ENCODE assay signal across 29 cellular contexts in genomic region chr11:82765466-82766034, GRCh38. TPM values are rescaled to one million over a fixed set of nuclear protein-coding genes. Genes with fewer than 3 reads are reported as not detected.
DNase-seq lines count a peak whose midpoint lies in the region; ATAC-seq lines count a peak whose summit lies in the region.
"Had no signal": no experiment of that assay in that cellular context is flagged by ENCODE, and none has a peak within 500 bp of the region (broad histone marks: within the 10 kb centered on the region; RNA-seq: fewer than 3 reads in every experiment).

No MANE protein-coding gene starts in this region.

- intact Hi-C loops in activated CD4-positive, alpha-beta T cell treated with anti-CD3 and anti-CD28 coated beads for 36 hours (cut with DNase I, micrococcal nuclease) = no loop called here
- intact Hi-C loops in activated T-helper 1 cell treated with anti-CD3 and anti-CD28 coated beads, Interleukin-12 subunit alpha, Interleukin-12 subunit beta, Interleukin-2, Interleukin-4 antibody, amounts not matched to agents 30 ng/mL and 10 ng/mL and 1 ng/mL, durations not matched to agents 14 hours and 24 hours and 36 hours (cut with micrococcal nuclease) = no loop called here

- DNase-seq in activated CD4-positive, alpha-beta T cell treated with anti-CD3 and anti-CD28 coated beads for 36 hours = peak; percentile 16
- DNase-seq in activated CD4-positive, alpha-beta T cell treated with anti-CD3 and anti-CD28 coated beads, Interleukin-2, amount 50 U/mL, for 48 hours = no peak
- DNase-seq in Daoy (ENCODE audit: low read depth) (peak; percentile 17), NCI-H69 (lab: John Stamatoyannopoulos, UW) (peak; percentile 70), KG1 (lab: John Stamatoyannopoulos, UW) (no peak), NCI-H187 (lab: John Stamatoyannopoulos, UW) (no peak)
- peak; percentile 9 for DNase-seq in activated T-helper 1 cell treated with anti-CD3 and anti-CD28 coated beads, Interleukin-12 subunit alpha, Interleukin-12 subunit beta, Interleukin-2, Interleukin-4 antibody, amounts not matched to agents 30 ng/mL and 10 ng/mL and 1 ng/mL, durations not matched to agents 14 hours and 24 hours and 36 hours (ENCODE audit: low spot score)
- DNase-seq: activated T-cell treated with anti-CD3 and anti-CD28 coated beads, Interleukin-2, amount 50 U/mL, for 4 hours; amniotic stem cell; dorsolateral prefrontal cortex; foreskin melanocyte; heart right ventricle; KBM-7; kidney; left ventricle myocardium superior; NCI-H1417 treated with DMSO at 0.1 percent for 48 hours; NCI-H2081; NCI-H226; NCI-H526 treated with DMSO at 0.1 percent for 48 hours; SJCRH30; SW 1271; T-helper 9 cell; thyroid gland had no signal

- CTCF ChIA-PET in activated CD4-positive, alpha-beta T cell treated with anti-CD3 and anti-CD28 coated beads for 36 hours (lab: Charles Lee) = no interaction called here

- POLR2A ChIA-PET in activated CD4-positive, alpha-beta T cell treated with anti-CD3 and anti-CD28 coated beads for 36 hours (lab: Charles Lee) = no interaction called here

- no peaks in the 10 kb centered on the region for H3K36me3 Mint-ChIP-seq in activated CD4-positive, alpha-beta T cell treated with anti-CD3 and anti-CD28 coated beads for 36 hours (ENCODE audit: low read depth)
- H3K36me3 Mint-ChIP-seq in activated T-helper 1 cell treated with anti-CD3 and anti-CD28 coated beads, Interleukin-12 subunit alpha, Interleukin-12 subunit beta, Interleukin-2, Interleukin-4 antibody, amounts not matched to agents 30 ng/mL and 10 ng/mL and 1 ng/mL, durations not matched to agents 14 hours and 24 hours and 36 hours (ENCODE audit: low read depth) = no peaks in the 10 kb centered on the region

- peaks cover 5% of the 10 kb centered on the region for H3K4me1 Mint-ChIP-seq in activated CD4-positive, alpha-beta T cell treated with anti-CD3 and anti-CD28 coated beads for 36 hours
- peaks cover 11% of the 10 kb centered on the region for H3K4me1 Mint-ChIP-seq in activated T-helper 1 cell treated with anti-CD3 and anti-CD28 coated beads, Interleukin-12 subunit alpha, Interleukin-12 subunit beta, Interleukin-2, Interleukin-4 antibody, amounts not matched to agents 30 ng/mL and 10 ng/mL and 1 ng/mL, durations not matched to agents 14 hours and 24 hours and 36 hours (ENCODE audit: low read depth)

- peak; percentile 53 for ATAC-seq in activated CD4-positive, alpha-beta T cell treated with anti-CD3 and anti-CD28 coated beads for 36 hours
- ATAC-seq in HG02571 (IDR thresholded peaks at IDR 0.05; ENCODE audit: unreplicated experiment) = no peak
- ATAC-seq: A549; activated T-cell treated with anti-CD3 and anti-CD28 coated beads, Interleukin-2, amount 50 U/mL, for 4 hours; heart right ventricle; left ventricle myocardium superior had no signal

- no peaks in the 10 kb centered on the region for H3K27me3 Mint-ChIP-seq in activated CD4-positive, alpha-beta T cell treated with anti-CD3 and anti-CD28 coated beads for 36 hours
- peaks cover 5% of the 10 kb centered on the region for H3K27me3 Mint-ChIP-seq in activated T-helper 1 cell treated with anti-CD3 and anti-CD28 coated beads, Interleukin-12 subunit alpha, Interleukin-12 subunit beta, Interleukin-2, Interleukin-4 antibody, amounts not matched to agents 30 ng/mL and 10 ng/mL and 1 ng/mL, durations not matched to agents 14 hours and 24 hours and 36 hours (ENCODE audit: insufficient read depth)

- no peak overlapping the region for H3K4me3 Mint-ChIP-seq in activated CD4-positive, alpha-beta T cell treated with anti-CD3 and anti-CD28 coated beads for 36 hours
- no peak overlapping the region for H3K4me3 Mint-ChIP-seq in activated T-helper 1 cell treated with anti-CD3 and anti-CD28 coated beads, Interleukin-12 subunit alpha, Interleukin-12 subunit beta, Interleukin-2, Interleukin-4 antibody, amounts not matched to agents 30 ng/mL and 10 ng/mL and 1 ng/mL, durations not matched to agents 14 hours and 24 hours and 36 hours
- H3K4me3 Mint-ChIP-seq: activated T-cell treated with anti-CD3 and anti-CD28 coated beads, Interleukin-2, amount 50 U/mL, for 4 hours; brain; CD4-positive, alpha-beta T cell had no signal

- H3K9me3 Mint-ChIP-seq in activated CD4-positive, alpha-beta T cell treated with anti-CD3 and anti-CD28 coated beads for 36 hours (ENCODE audit: low read depth) = no peaks in the 10 kb centered on the region
- no peaks in the 10 kb centered on the region for H3K9me3 Mint-ChIP-seq in activated T-helper 1 cell treated with anti-CD3 and anti-CD28 coated beads, Interleukin-12 subunit alpha, Interleukin-12 subunit beta, Interleukin-2, Interleukin-4 antibody, amounts not matched to agents 30 ng/mL and 10 ng/mL and 1 ng/mL, durations not matched to agents 14 hours and 24 hours and 36 hours
- H3K9me3 Mint-ChIP-seq: activated T-cell treated with anti-CD3 and anti-CD28 coated beads, Interleukin-2, amount 50 U/mL, for 4 hours; CD4-positive, alpha-beta T cell had no signal

- no peak overlapping the region for H3K27ac Mint-ChIP-seq in activated CD4-positive, alpha-beta T cell treated with anti-CD3 and anti-CD28 coated beads for 36 hours
- H3K27ac Mint-ChIP-seq in activated T-helper 1 cell treated with anti-CD3 and anti-CD28 coated beads, Interleukin-12 subunit alpha, Interleukin-12 subunit beta, Interleukin-2, Interleukin-4 antibody, amounts not matched to agents 30 ng/mL and 10 ng/mL and 1 ng/mL, durations not matched to agents 14 hours and 24 hours and 36 hours = no peak overlapping the region
- H3K27ac Mint-ChIP-seq: brain; CD4-positive, alpha-beta T cell had no signal

RNA-seq across cellular contexts. Expression of gene FAM181B, which starts 31.9 kb away (rescaled TPM):
- total RNA-seq in activated CD4-positive, alpha-beta T cell treated with anti-CD3 and anti-CD28 coated beads for 36 hours = not detected
- 0.23 TPM in 1 of 2 replicates, not detected in the other for total RNA-seq in Daoy (2014; rRNA removed; shearing (Covaris generic))
- total RNA-seq in activated T-helper 1 cell treated with anti-CD3 and anti-CD28 coated beads, Interleukin-12 subunit alpha, Interleukin-12 subunit beta, Interleukin-2, Interleukin-4 antibody, amounts not matched to agents 30 ng/mL and 10 ng/mL and 1 ng/mL, durations not matched to agents 14 hours and 24 hours and 36 hours = not detected in 2 replicates
- total RNA-seq: activated T-cell treated with anti-CD3 and anti-CD28 coated beads, Interleukin-2, amount 50 U/mL, for 4 hours; MCF 10A; myocyte; SJCRH30 had no signal

Comparison
In these comparisons a context has a peak if more than half of its experiments do, and no peak if none do; other contexts are left out.
1. DNase-seq: peak in activated CD4-positive, alpha-beta T cell treated with anti-CD3 and anti-CD28 coated beads for 36 hours (single experiment), Daoy (single experiment), NCI-H69 (single experiment) and activated T-helper 1 cell treated with anti-CD3 and anti-CD28 coated beads, Interleukin-12 subunit alpha, Interleukin-12 subunit beta, Interleukin-2, Interleukin-4 antibody, amounts not matched to agents 30 ng/mL and 10 ng/mL and 1 ng/mL, durations not matched to agents 14 hours and 24 hours and 36 hours (single experiment); none in activated CD4-positive, alpha-beta T cell treated with anti-CD3 and anti-CD28 coated beads, Interleukin-2, amount 50 U/mL, for 48 hours (0 of 2), KG1 (single experiment) and NCI-H187 (0 of 2).